In the genomic region with DNA sequence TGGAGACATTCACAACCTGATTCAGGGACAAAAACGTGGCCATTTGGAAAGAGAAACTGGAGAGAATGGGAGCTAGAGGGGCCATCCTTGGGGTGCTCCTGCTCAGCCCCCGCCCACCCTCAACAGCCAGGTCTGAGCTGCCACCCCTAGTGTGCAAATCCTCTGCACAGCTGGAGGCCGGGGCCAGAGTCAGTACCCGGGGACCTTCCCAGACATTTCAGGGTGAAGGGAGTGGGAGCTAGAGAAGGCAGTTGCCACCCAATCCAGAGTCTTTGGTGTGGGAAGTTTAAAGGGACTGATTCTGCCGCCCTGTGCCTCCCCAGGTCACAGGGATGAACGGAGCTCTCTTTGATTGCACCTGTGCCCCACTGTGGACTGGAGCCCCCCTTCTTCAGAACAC, we compare ENCODE assay signal across 27 cellular contexts.
"Had no signal": no experiment of that assay in that cellular context is flagged by ENCODE, and none has a peak within 500 bp of the region (broad histone marks: within the 10 kb centered on the region; RNA-seq: fewer than 3 reads in every experiment).

No MANE protein-coding gene starts in this region.

- H3K4me3 Mint-ChIP-seq: activated B cell treated with CpG ODN at 0.5 μM for 24 hours; activated CD4-positive, alpha-beta T cell treated with anti-CD3 and anti-CD28 coated beads, Interleukin-2, amount 10 ng/mL, durations not matched to agents 24 days and 14 days; activated naive CD4-positive, alpha-beta T cell treated with anti-CD3 and anti-CD28 coated beads for 36 hours; activated naive CD8-positive, alpha-beta T cell; activated T-helper 17 cell treated with anti-CD3 and anti-CD28 coated beads, Interleukin-2, amount 50 U/mL, for 72 hours; brain; T-cell had no signal

- H3K4me1 Mint-ChIP-seq: activated B cell treated with CpG ODN at 0.5 μM for 24 hours; activated CD4-positive, alpha-beta T cell treated with anti-CD3 and anti-CD28 coated beads, Interleukin-2, amount 10 ng/mL, durations not matched to agents 24 days and 14 days; activated T-helper 17 cell treated with anti-CD3 and anti-CD28 coated beads, Interleukin-2, amount 50 U/mL, for 72 hours; T-cell had no signal

- H3K27ac ChIP-seq: SK-N-MC had no signal

- ATAC-seq: activated T-helper 17 cell treated with anti-CD3 and anti-CD28 coated beads, Interleukin-2, amount 50 U/mL, for 72 hours; Panc1; Right ventricle myocardium inferior; T-cell had no signal

- DNase-seq: activated B cell treated with CpG ODN at 0.5 μM for 24 hours; activated CD4-positive, alpha-beta T cell treated with anti-CD3 and anti-CD28 coated beads for 1 hour; activated CD4-positive, alpha-beta T cell treated with anti-CD3 and anti-CD28 coated beads, Interleukin-2, amount 10 ng/mL, durations not matched to agents 24 days and 14 days; activated CD4-positive, alpha-beta T cell treated with anti-CD3 and anti-CD28 coated beads, Interleukin-2, amount 50 U/mL, for 48 hours; activated gamma-delta T cell; activated naive CD4-positive, alpha-beta T cell treated with anti-CD3 and anti-CD28 coated beads for 36 hours; activated T-cell treated with anti-CD3 and anti-CD28 coated beads for 4 hours; amygdala; KG1; NCI-H1092; NCI-H1417; NCI-H2029; NCI-H2107; NCI-H2171 treated with DMSO at 0.1 percent for 48 hours; NCI-H226; NCI-H526; NCI-H82; RPMI8226; T-cell; T-helper 2 cell; T1000 had no signal

- H3K36me3 Mint-ChIP-seq: activated naive CD8-positive, alpha-beta T cell; brain; T-cell had no signal

- H3K27ac Mint-ChIP-seq: activated B cell treated with CpG ODN at 0.5 μM for 24 hours; activated CD4-positive, alpha-beta T cell treated with anti-CD3 and anti-CD28 coated beads, Interleukin-2, amount 10 ng/mL, durations not matched to agents 24 days and 14 days; activated naive CD4-positive, alpha-beta T cell treated with anti-CD3 and anti-CD28 coated beads for 36 hours; activated naive CD8-positive, alpha-beta T cell; activated T-helper 17 cell treated with anti-CD3 and anti-CD28 coated beads, Interleukin-2, amount 50 U/mL, for 72 hours; brain; T-cell had no signal

- H3K4me3 ChIP-seq: SK-N-MC had no signal

- H3K9me3 Mint-ChIP-seq: activated B cell treated with CpG ODN at 0.5 μM for 24 hours; activated CD4-positive, alpha-beta T cell treated with anti-CD3 and anti-CD28 coated beads, Interleukin-2, amount 10 ng/mL, durations not matched to agents 24 days and 14 days; activated naive CD4-positive, alpha-beta T cell treated with anti-CD3 and anti-CD28 coated beads for 36 hours; activated T-helper 17 cell treated with anti-CD3 and anti-CD28 coated beads, Interleukin-2, amount 50 U/mL, for 72 hours; T-cell had no signal
